In the genomic region with DNA sequence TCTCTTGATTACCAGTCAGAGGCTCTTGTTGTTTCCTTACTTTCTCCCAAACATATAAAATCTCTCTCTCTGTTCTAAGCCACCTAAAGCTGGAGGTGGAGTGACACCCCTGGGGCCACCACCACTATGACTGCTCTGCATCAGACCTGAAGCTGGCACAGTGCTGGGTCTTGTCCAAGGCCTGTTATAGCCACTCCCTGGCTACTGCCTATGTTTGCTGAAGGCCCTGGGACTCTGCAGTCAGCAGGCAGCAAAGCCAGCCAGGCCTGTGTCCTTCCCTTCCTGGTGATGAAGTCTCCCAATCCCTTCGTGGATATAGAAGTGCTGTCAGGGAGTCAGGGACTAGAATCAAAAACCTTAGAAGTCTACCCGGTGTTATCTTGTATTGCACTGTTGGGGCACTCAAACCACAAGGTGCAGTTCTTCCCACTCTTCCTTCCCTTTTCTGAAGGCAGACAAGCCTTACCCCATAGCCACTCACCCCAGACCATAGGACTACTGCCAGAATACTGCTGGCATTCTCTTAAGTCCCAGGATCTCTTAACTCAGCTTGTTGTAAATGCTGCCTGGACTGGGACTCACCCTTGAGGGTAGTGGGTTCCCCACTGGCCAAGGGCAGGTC, we compare ENCODE assay signal across 1 cellular context.
TF ChIP-seq lines count a peak whose summit lies in the region.

No MANE protein-coding gene starts in this region.

TF ChIP-seq in HepG2, 621 proteins besides CTCF, POLR2A, EP300 and RAD21 (continued from another document):
- TF ChIP-seq, protein P1, sequence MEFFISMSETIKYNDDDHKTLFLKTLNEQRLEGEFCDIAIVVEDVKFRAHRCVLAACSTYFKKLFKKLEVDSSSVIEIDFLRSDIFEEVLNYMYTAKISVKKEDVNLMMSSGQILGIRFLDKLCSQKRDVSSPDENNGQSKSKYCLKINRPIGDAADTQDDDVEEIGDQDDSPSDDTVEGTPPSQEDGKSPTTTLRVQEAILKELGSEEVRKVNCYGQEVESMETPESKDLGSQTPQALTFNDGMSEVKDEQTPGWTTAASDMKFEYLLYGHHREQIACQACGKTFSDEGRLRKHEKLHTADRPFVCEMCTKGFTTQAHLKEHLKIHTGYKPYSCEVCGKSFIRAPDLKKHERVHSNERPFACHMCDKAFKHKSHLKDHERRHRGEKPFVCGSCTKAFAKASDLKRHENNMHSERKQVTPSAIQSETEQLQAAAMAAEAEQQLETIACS (CRISPR knock-in tag; IDR thresholded peaks at IDR 0.05): no peak
- TF ChIP-seq ZNF605 (CRISPR knock-in tag; IDR thresholded peaks at IDR 0.05) (no peak), KLF13 (CRISPR knock-in tag; IDR thresholded peaks at IDR 0.05) (no peak), ATF1 (CRISPR knock-in tag; IDR thresholded peaks at IDR 0.05) (no peak), ARNT (IDR thresholded peaks at IDR 0.05) (no peak)
